ENCODE assay signal across 13 cellular contexts in the genomic region with DNA sequence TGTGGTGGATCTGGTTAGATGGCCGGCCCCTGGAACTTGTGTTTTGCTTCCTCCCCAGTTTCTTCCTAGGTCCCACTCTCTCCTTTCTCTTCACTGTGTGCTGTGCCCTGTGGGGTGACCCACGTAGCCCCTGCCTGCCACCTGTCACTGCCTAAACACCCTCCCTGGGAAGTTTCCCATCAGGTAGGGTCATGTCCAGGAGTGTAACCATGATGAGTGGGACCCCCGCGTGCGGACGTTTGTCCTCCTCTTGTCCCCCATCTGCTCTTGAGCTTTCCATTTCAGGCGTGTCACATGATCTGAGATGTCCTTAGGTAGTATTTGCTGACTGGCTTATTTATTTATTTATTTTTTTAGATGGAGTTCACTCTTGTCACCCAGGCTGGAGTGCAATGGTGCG.
A peak's percentile ranks its signal among the peaks of the same experiment; 100 is the strongest.
DNase-seq lines count a peak whose midpoint lies in the region; ATAC-seq and TF ChIP-seq lines count a peak whose summit lies in the region.
"Had no signal": no experiment of that assay in that cellular context is flagged by ENCODE, and none has a peak within 500 bp of the region (broad histone marks: within the 10 kb centered on the region; RNA-seq: fewer than 3 reads in every experiment).

No MANE protein-coding gene starts in this region.

- no peak overlapping the region for H3K4me3 ChIP-seq in lower lobe of right lung
- H3K4me3 ChIP-seq in tibial nerve: no peak overlapping the region
- H3K4me3 ChIP-seq: cardiac muscle cell had no signal

- TF ChIP-seq EP300 in tibial nerve (IDR thresholded peaks at IDR 0.05): no peak

- ATAC-seq in activated naive CD8-positive, alpha-beta T cell treated with anti-CD3 and anti-CD28 coated beads, Interleukin-2, amount 50 U/mL, for 24 hours: no peak
- no peak for ATAC-seq in lower lobe of right lung

- H3K27me3 Mint-ChIP-seq in activated naive CD4-positive, alpha-beta T cell treated with anti-CD3 and anti-CD28 coated beads, Interleukin-2, amount 10 ng/mL, durations not matched to agents 7 days and 5 days: no peaks in the 10 kb centered on the region
- H3K27me3 Mint-ChIP-seq in activated naive CD8-positive, alpha-beta T cell treated with anti-CD3 and anti-CD28 coated beads, Interleukin-2, amount 50 U/mL, for 24 hours: no peaks in the 10 kb centered on the region

- peaks cover 7% of the 10 kb centered on the region for H3K9me3 Mint-ChIP-seq in activated naive CD4-positive, alpha-beta T cell treated with anti-CD3 and anti-CD28 coated beads, Interleukin-2, amount 10 ng/mL, durations not matched to agents 7 days and 5 days
- H3K9me3 Mint-ChIP-seq in activated naive CD8-positive, alpha-beta T cell treated with anti-CD3 and anti-CD28 coated beads, Interleukin-2, amount 50 U/mL, for 24 hours: peaks cover 14% of the 10 kb centered on the region
- H3K9me3 Mint-ChIP-seq: HFFc6 had no signal

- intact Hi-C loops in lower lobe of right lung (cut with DNase I): no loop called here

- H3K27ac ChIP-seq in lower lobe of right lung (peak overlapping the region; percentile 74), tibial nerve (peak overlapping the region; percentile 16 to 86 (median 77))
- H3K27ac ChIP-seq: KMS-11 had no signal

- H3K36me3 ChIP-seq in lower lobe of right lung: peaks cover 6% of the 10 kb centered on the region
- peaks cover 0 to 11% (median 0%) of the 10 kb centered on the region in 3 donors for H3K36me3 ChIP-seq in tibial nerve
- H3K36me3 ChIP-seq: cardiac muscle cell had no signal

- H3K4me3 Mint-ChIP-seq in activated naive CD4-positive, alpha-beta T cell treated with anti-CD3 and anti-CD28 coated beads, Interleukin-2, amount 10 ng/mL, durations not matched to agents 7 days and 5 days: no peak overlapping the region
- no peak overlapping the region for H3K4me3 Mint-ChIP-seq in activated naive CD8-positive, alpha-beta T cell treated with anti-CD3 and anti-CD28 coated beads, Interleukin-2, amount 50 U/mL, for 24 hours
- H3K4me3 Mint-ChIP-seq: HFFc6 had no signal

- TF ChIP-seq POLR2A in tibial nerve (IDR thresholded peaks at IDR 0.05): no peak

- peaks cover 79% of the 10 kb centered on the region for H3K4me1 Mint-ChIP-seq in activated naive CD4-positive, alpha-beta T cell treated with anti-CD3 and anti-CD28 coated beads, Interleukin-2, amount 10 ng/mL, durations not matched to agents 7 days and 5 days
- H3K4me1 Mint-ChIP-seq in activated naive CD8-positive, alpha-beta T cell treated with anti-CD3 and anti-CD28 coated beads, Interleukin-2, amount 50 U/mL, for 24 hours: peaks cover 63% of the 10 kb centered on the region

- no peaks in the 10 kb centered on the region for H3K9me3 ChIP-seq in lower lobe of right lung
- H3K9me3 ChIP-seq in tibial nerve: no peaks in the 10 kb centered on the region

- DNase-seq in activated naive CD4-positive, alpha-beta T cell treated with anti-CD3 and anti-CD28 coated beads, Interleukin-2, amount 10 ng/mL, durations not matched to agents 7 days and 5 days: no peak
- DNase-seq in activated naive CD4-positive, alpha-beta T cell treated with Interleukin-2 at 50 U/mL for 16 hours: no peak
- no peak for DNase-seq in activated naive CD8-positive, alpha-beta T cell treated with anti-CD3 and anti-CD28 coated beads, Interleukin-2, amount 50 U/mL, for 24 hours
- DNase-seq in lower lobe of right lung (no peak), tibial nerve (ENCODE audit: low spot score in 2 of 2) (no peak), NCI-H524 (lab: John Stamatoyannopoulos, UW) (no peak), AG08395 (ENCODE audit: low spot score) (no peak), HT-29 (ENCODE audit: low spot score) (no peak)
- DNase-seq: HFFc6, NCI-H2081 treated with DMSO at 0.1 percent for 48 hours, T1000 had no signal

- H3K27me3 ChIP-seq in lower lobe of right lung (ENCODE audit: low read depth) (no peaks in the 10 kb centered on the region), tibial nerve (no peaks in the 10 kb centered on the region)
- H3K27me3 ChIP-seq: cardiac muscle cell had no signal

- WGBS in tibial nerve, 2 donors: 94 to 98% methylated on average over 8 of the region's 8 CpGs

- CTCF ChIA-PET in activated naive CD4-positive, alpha-beta T cell treated with anti-CD3 and anti-CD28 coated beads, Interleukin-2, amount 10 ng/mL, durations not matched to agents 7 days and 5 days (lab: Charles Lee): interaction anchor here (2.1 kb wide), 1 partner anchor 13 kb away, joined by 10 read pairs; no protein-coding TSS in a partner anchor

- no peak for TF ChIP-seq CTCF in lower lobe of right lung (IDR thresholded peaks at IDR 0.05)
- TF ChIP-seq CTCF in tibial nerve (IDR thresholded peaks at IDR 0.05): no peak

- H3K36me3 Mint-ChIP-seq in activated naive CD4-positive, alpha-beta T cell treated with anti-CD3 and anti-CD28 coated beads, Interleukin-2, amount 10 ng/mL, durations not matched to agents 7 days and 5 days: peaks cover 79% of the 10 kb centered on the region
- peaks cover 45% of the 10 kb centered on the region for H3K36me3 Mint-ChIP-seq in activated naive CD8-positive, alpha-beta T cell treated with anti-CD3 and anti-CD28 coated beads, Interleukin-2, amount 50 U/mL, for 24 hours (ENCODE audit: low read depth)

- peak overlapping the region; percentile 95 for H3K27ac Mint-ChIP-seq in activated naive CD4-positive, alpha-beta T cell treated with anti-CD3 and anti-CD28 coated beads, Interleukin-2, amount 10 ng/mL, durations not matched to agents 7 days and 5 days
- H3K27ac Mint-ChIP-seq in activated naive CD8-positive, alpha-beta T cell treated with anti-CD3 and anti-CD28 coated beads, Interleukin-2, amount 50 U/mL, for 24 hours: peak overlapping the region; percentile 21

- H3K4me1 ChIP-seq in lower lobe of right lung (peaks cover 32% of the 10 kb centered on the region), tibial nerve (peaks cover 4 to 79% (median 34%) of the 10 kb centered on the region in 4 donors)
